27 cellular contexts compared by ENCODE assay signal in the genomic region with DNA sequence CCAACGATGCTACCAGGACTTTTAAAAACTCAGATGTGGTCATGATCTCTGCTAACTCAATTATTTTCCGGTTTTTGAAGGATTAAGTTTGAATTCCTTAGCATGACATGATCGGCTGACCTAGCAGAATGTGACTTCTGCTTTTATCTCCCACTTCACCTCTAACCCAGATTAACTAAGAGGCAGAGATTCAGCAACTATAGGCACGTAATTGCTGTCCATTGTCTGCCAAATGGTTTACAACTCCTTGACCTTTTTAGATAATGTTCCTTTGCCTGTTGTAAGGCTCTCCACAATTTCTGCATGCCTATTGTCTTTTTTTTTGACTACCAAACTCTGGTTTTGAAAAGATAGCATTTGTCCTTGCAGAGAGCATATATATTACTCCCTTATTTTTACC.
"Had no signal": no experiment of that assay in that cellular context is flagged by ENCODE, and none has a peak within 500 bp of the region (broad histone marks: within the 10 kb centered on the region; RNA-seq: fewer than 3 reads in every experiment).

No MANE protein-coding gene starts in this region.

- H3K36me3 Mint-ChIP-seq: activated naive CD8-positive, alpha-beta T cell had no signal

- H3K4me3 ChIP-seq: cardiac muscle cell, PC-9 had no signal

- H3K27ac ChIP-seq: brain microvascular endothelial cell, cardiac muscle cell, PC-9, VCaP had no signal

- H3K27me3 Mint-ChIP-seq: activated CD4-positive, alpha-beta memory T cell treated with anti-CD3 and anti-CD28 coated beads, Interleukin-2, amount 10 ng/mL, durations not matched to agents 7 days and 5 days; activated CD4-positive, alpha-beta T cell treated with anti-CD3 and anti-CD28 coated beads for 36 hours; activated naive CD8-positive, alpha-beta T cell; activated T-helper 17 cell treated with anti-CD3 and anti-CD28 coated beads, Interleukin-2, amount 50 U/mL, for 72 hours had no signal

- H3K27ac Mint-ChIP-seq: activated CD4-positive, alpha-beta memory T cell treated with anti-CD3 and anti-CD28 coated beads, Interleukin-2, amount 10 ng/mL, durations not matched to agents 7 days and 5 days; activated CD4-positive, alpha-beta T cell treated with anti-CD3 and anti-CD28 coated beads for 36 hours; activated naive CD4-positive, alpha-beta T cell treated with anti-CD3 and anti-CD28 coated beads for 36 hours; activated naive CD8-positive, alpha-beta T cell; activated T-helper 17 cell treated with anti-CD3 and anti-CD28 coated beads, Interleukin-2, amount 50 U/mL, for 72 hours had no signal

- H3K4me3 Mint-ChIP-seq: activated CD4-positive, alpha-beta memory T cell treated with anti-CD3 and anti-CD28 coated beads, Interleukin-2, amount 10 ng/mL, durations not matched to agents 7 days and 5 days; activated CD4-positive, alpha-beta T cell treated with anti-CD3 and anti-CD28 coated beads for 36 hours; activated naive CD4-positive, alpha-beta T cell treated with anti-CD3 and anti-CD28 coated beads for 36 hours; activated naive CD8-positive, alpha-beta T cell; activated T-helper 17 cell treated with anti-CD3 and anti-CD28 coated beads, Interleukin-2, amount 50 U/mL, for 72 hours had no signal

- H3K4me2 ChIP-seq: PC-9 had no signal

- H3K4me1 Mint-ChIP-seq: activated CD4-positive, alpha-beta memory T cell treated with anti-CD3 and anti-CD28 coated beads, Interleukin-2, amount 10 ng/mL, durations not matched to agents 7 days and 5 days; activated CD4-positive, alpha-beta T cell treated with anti-CD3 and anti-CD28 coated beads for 36 hours; activated T-helper 17 cell treated with anti-CD3 and anti-CD28 coated beads, Interleukin-2, amount 50 U/mL, for 72 hours had no signal

- H3K36me3 ChIP-seq: brain microvascular endothelial cell, cardiac muscle cell had no signal

- DNase-seq: activated CD4-positive, alpha-beta memory T cell treated with anti-CD3 and anti-CD28 coated beads, Interleukin-2, amount 10 ng/mL, durations not matched to agents 7 days and 5 days; activated CD4-positive, alpha-beta T cell treated with anti-CD3 and anti-CD28 coated beads for 36 hours; activated CD4-positive, alpha-beta T cell treated with anti-CD3 and anti-CD28 coated beads, Interleukin-2, amount 50 U/mL, for 1 hour; activated gamma-delta T cell; activated naive CD4-positive, alpha-beta T cell treated with anti-CD3 and anti-CD28 coated beads for 36 hours; activated T-cell treated with anti-CD3 and anti-CD28 coated beads for 4 hours; activated T-cell treated with anti-CD3 and anti-CD28 coated beads, Interleukin-2, amount 50 U/mL, for 48 hours; amygdala; brain microvascular endothelial cell; IMR-90; Kasumi-1; KBM-7; NCI-H1105 treated with DMSO at 0.1 percent for 48 hours; NCI-H1436 treated with DMSO at 0.1 percent for 48 hours; NCI-H187; NCI-H2081 treated with DMSO at 0.1 percent for 48 hours; NCI-H2171 treated with DMSO at 0.1 percent for 48 hours; NCI-H510A treated with DMSO at 0.1 percent for 48 hours; NCI-H82; PC-9; SHP77 treated with DMSO at 0.1 percent for 48 hours; T-helper 2 cell; T1000 had no signal

- H3K27me3 ChIP-seq: brain microvascular endothelial cell, cardiac muscle cell had no signal

- H3K9me3 Mint-ChIP-seq: activated CD4-positive, alpha-beta memory T cell treated with anti-CD3 and anti-CD28 coated beads, Interleukin-2, amount 10 ng/mL, durations not matched to agents 7 days and 5 days; activated T-helper 17 cell treated with anti-CD3 and anti-CD28 coated beads, Interleukin-2, amount 50 U/mL, for 72 hours had no signal

- ATAC-seq: activated CD4-positive, alpha-beta T cell treated with anti-CD3 and anti-CD28 coated beads for 36 hours; activated T-helper 17 cell treated with anti-CD3 and anti-CD28 coated beads, Interleukin-2, amount 50 U/mL, for 72 hours had no signal

- H2AFZ ChIP-seq: PC-9 had no signal
